8 cellular contexts compared by ENCODE assay signal in the genomic region with DNA sequence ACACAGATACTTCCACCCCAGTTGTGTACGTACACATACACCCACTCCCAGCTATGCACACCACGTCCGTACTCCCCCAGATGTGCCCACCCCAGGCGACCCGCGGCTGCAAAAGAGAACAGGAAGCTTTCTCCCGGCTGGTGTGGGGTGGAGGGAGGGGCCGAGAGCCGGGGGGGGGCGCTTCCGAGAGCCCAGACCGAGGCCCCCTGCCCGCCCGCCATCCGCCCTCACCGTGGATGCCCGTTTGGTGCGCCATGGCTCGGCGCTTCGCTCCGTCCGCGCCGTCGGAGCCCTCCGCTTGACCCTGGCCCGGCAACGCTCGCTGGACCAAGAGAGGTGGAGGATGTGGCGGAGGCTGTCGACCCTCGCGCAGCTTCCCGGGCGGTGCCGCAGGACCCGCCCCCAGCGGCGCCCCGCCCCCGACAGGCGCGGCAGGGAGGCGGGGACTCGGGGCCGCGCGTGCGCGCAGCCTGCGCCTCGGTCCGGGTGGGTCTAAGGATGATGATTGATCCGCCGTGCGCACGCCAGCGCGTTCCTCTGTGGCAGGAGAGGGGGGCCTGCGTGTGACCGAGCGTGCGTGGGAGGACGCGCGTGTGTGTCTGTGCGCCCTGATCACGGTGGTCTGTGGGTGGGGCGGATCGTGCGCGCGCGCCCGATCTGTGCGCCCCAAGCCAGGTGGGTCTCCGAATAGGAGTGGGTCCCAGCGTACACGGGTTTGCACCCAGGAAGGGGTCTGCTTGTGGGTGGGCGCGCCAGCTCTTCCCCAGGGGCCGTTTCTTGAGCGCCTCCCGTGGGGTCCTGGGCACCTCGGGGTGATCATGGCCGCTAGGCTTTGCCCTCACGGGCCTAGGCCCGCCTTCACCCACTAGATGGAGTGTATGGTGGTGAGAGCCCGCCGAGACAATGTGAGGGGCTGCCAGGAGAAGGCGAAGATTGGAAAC. TPM values are rescaled to one million over a fixed set of nuclear protein-coding genes. Genes with fewer than 3 reads are reported as not detected.
DNase-seq lines count a peak whose midpoint lies in the region; ATAC-seq and TF ChIP-seq lines count a peak whose summit lies in the region.

TSS of gene TWF2 (minus strand) at position 398 of the 941 bp plus-strand sequence. CDS start at position 256, 142 bp downstream.

- 0 to 2% (median 1%) methylated on average over 65 to 92 of the region's 92 CpGs for WGBS in heart left ventricle, 4 donors
- WGBS in upper lobe of left lung, 2 donors, result 0 to 1% methylated on average over 32 to 56 of the region's 92 CpGs

- H3K9me3 Mint-ChIP-seq in T-cell, result no peaks in the 10 kb centered on the region

- CTCF ChIA-PET in T-cell (lab: Charles Lee), result interaction anchor here in 1 of 2 donors (0.6 to 1.8 kb wide), 8 partner anchors 15 to 100 kb away, joined by 3 to 8 read pairs (median 4); partner anchors contain the start of gene WDR82

- H3K27me3 ChIP-seq in Karpas-422 (ENCODE audit: low read length) (no peaks in the 10 kb centered on the region), adipocyte (replicated peaks; ENCODE audit: control insufficient read depth, insufficient read depth, low read length) (no peaks in the 10 kb centered on the region), heart left ventricle (no peaks in the 10 kb centered on the region), upper lobe of left lung (no peaks in the 10 kb centered on the region)

- no peaks in the 10 kb centered on the region for H3K27me3 Mint-ChIP-seq in T-cell

- TF ChIP-seq EP300 in upper lobe of left lung (IDR thresholded peaks at IDR 0.05), result no peak

- no peaks in the 10 kb centered on the region for H4K20me1 ChIP-seq in Karpas-422 (ENCODE audit: insufficient read depth, low read depth, low read length)

- no peaks in the 10 kb centered on the region for H3K9me2 ChIP-seq in Karpas-422 (replicated peaks; ENCODE audit: insufficient read depth, low read length)

- DNase-seq in GM03348 (ENCODE audit: low spot score) (peak; percentile 99), Karpas-422 (peak; percentile 93), T-cell (peak; percentile 73 to 87 (median 83)), adipocyte (ENCODE audit: low read depth) (peak; percentile 93), heart left ventricle (peak; percentile 85 to 92 (median 88)), posterior vena cava (ENCODE audit: low spot score) (peak; percentile 95), upper lobe of left lung (peak; percentile 84 to 96)

- intact Hi-C loops in heart left ventricle (cut with DNase I), result loop anchor here (2.0 to 10.0 kb wide), 5 partner anchors 33 to 166 kb away; partner anchors contain the start of gene WDR82 (in 8 of the 10)
- intact Hi-C loops in posterior vena cava (cut with DNase I), result loop anchor here in 1 of 2 donors (5.0 kb wide), 1 partner anchor 48 kb away; the partner anchor contains the start of gene GLYCTK

- peak within 1 kb of the TSS; percentile 78 for H3K4me3 ChIP-seq in Karpas-422 (ENCODE audit: low read length)
- peak within 1 kb of the TSS; percentile 87 for H3K4me3 ChIP-seq in adipocyte (ENCODE audit: low read length)
- H3K4me3 ChIP-seq in heart left ventricle, result peak within 1 kb of the TSS; percentile 79 to 99 (median 96)
- peak within 1 kb of the TSS; percentile 82 to 99 (median 91) for H3K4me3 ChIP-seq in upper lobe of left lung

- peak within 1 kb of the TSS; percentile 91 to 98 (median 97) for H3K4me3 Mint-ChIP-seq in T-cell

- peaks cover 38% of the 10 kb centered on the region for H3K4me1 ChIP-seq in Karpas-422 (ENCODE audit: low read length)
- peaks cover 50% of the 10 kb centered on the region for H3K4me1 ChIP-seq in adipocyte (ENCODE audit: control insufficient read depth, insufficient read depth, low read length)
- peaks cover 10 to 75% (median 45%) of the 10 kb centered on the region in 12 donors for H3K4me1 ChIP-seq in heart left ventricle
- H3K4me1 ChIP-seq in upper lobe of left lung, result peaks cover 31 to 52% (median 42%) of the 10 kb centered on the region in 4 donors

- H3K27ac ChIP-seq in Karpas-422 (ENCODE audit: low read length) (peak within 1 kb of the TSS; percentile 68), heart left ventricle (peak within 1 kb of the TSS; percentile 66 to 97 (median 91)), upper lobe of left lung (peak within 1 kb of the TSS; percentile 79 to 95 (median 92))

- peaks cover 32% of the 10 kb centered on the region for H3K79me2 ChIP-seq in Karpas-422 (ENCODE audit: low read length)

- POLR2A ChIA-PET in T-cell (lab: Charles Lee), result interaction anchor here (0.6 to 1.0 kb wide), 5 partner anchors 15 to 38 kb away, joined by 3 to 5 read pairs (median 4); no protein-coding TSS in a partner anchor

- no peaks in the 10 kb centered on the region for H3K36me3 ChIP-seq in Karpas-422 (ENCODE audit: insufficient read depth, low read length)
- H3K36me3 ChIP-seq in adipocyte (ENCODE audit: control insufficient read depth, insufficient read depth, low read length, severe bottlenecking), result peaks cover 11% of the 10 kb centered on the region
- H3K36me3 ChIP-seq in heart left ventricle, result peaks cover 0 to 14% (median 0%) of the 10 kb centered on the region in 9 donors
- H3K36me3 ChIP-seq in upper lobe of left lung, result peaks cover 0 to 12% (median 10%) of the 10 kb centered on the region in 4 donors

- H3K36me3 Mint-ChIP-seq in T-cell, result peaks cover 8% of the 10 kb centered on the region

- H3K27ac Mint-ChIP-seq in T-cell, result peak within 1 kb of the TSS; percentile 95

- TF ChIP-seq POLR2A in heart left ventricle (IDR thresholded peaks at IDR 0.05), result peak in 1 of 2 donors; percentile 88
- peak in 2 of 4 donors; percentile 46 to 88 for TF ChIP-seq POLR2A in upper lobe of left lung (IDR thresholded peaks at IDR 0.05)

- H3K4me2 ChIP-seq in Karpas-422 (ENCODE audit: low read depth, low read length, poor library complexity, severe bottlenecking), result peak within 1 kb of the TSS; percentile 70

- H3K9me3 ChIP-seq in Karpas-422 (ENCODE audit: low read length) (no peaks in the 10 kb centered on the region), adipocyte (ENCODE audit: control insufficient read depth, low read length) (no peaks in the 10 kb centered on the region), heart left ventricle (no peaks in the 10 kb centered on the region), upper lobe of left lung (no peaks in the 10 kb centered on the region)

- H2AFZ ChIP-seq in Karpas-422 (ENCODE audit: low read length), result peak within 1 kb of the TSS; percentile 73

- H3K4me1 Mint-ChIP-seq in T-cell, result peaks cover 78 to 85% (median 80%) of the 10 kb centered on the region in 3 donors

- ATAC-seq in GM21723 (IDR thresholded peaks at IDR 0.05; ENCODE audit: unreplicated experiment), result peak; percentile 63
- peak; percentile 83 to 93 (median 88) for ATAC-seq in T-cell (replicated peaks in 1 of 4)
- ATAC-seq in heart left ventricle, result peak; percentile 33 to 86 (median 77)
- ATAC-seq in upper lobe of left lung (ENCODE audit: low FRiP score in 2 of 2), result peak; percentile 87 to 94

- H3K9ac ChIP-seq in Karpas-422 (ENCODE audit: low read length), result peak within 1 kb of the TSS; percentile 99
- peak within 1 kb of the TSS; percentile 99 for H3K9ac ChIP-seq in adipocyte (ENCODE audit: low read length)

- TF ChIP-seq CTCF in heart left ventricle (IDR thresholded peaks at IDR 0.05) (peak; percentile 24 to 66 (median 41)), upper lobe of left lung (IDR thresholded peaks at IDR 0.05) (peak in 5 of 6 experiments; percentile 18 to 62 (median 61))

RNA-seq across cellular contexts. Expression of gene TWF2, which starts in this region (rescaled TPM):
- total RNA-seq in Karpas-422 (2014; rRNA removed; shearing (Covaris generic); ENCODE audit: low replicate concordance), result 42.0 and 76.3 TPM in 2 replicates
- 10 to 100 TPM; 49.8 to 99.9 (median 88.3) TPM for total RNA-seq in T-cell
- total RNA-seq in heart left ventricle, result 100 to 1,000 TPM in 7 of 9 donors, 10 to 100 TPM in 2; 62.9 to 133 (median 117) TPM
- 100 to 1,000 TPM in 1 of 2 donors, 10 to 100 TPM in 1; 45.8 to 109 TPM for polyA plus RNA-seq in heart left ventricle
- 10 to 100 TPM; 40.0 to 51.0 TPM for total RNA-seq in posterior vena cava
- 10 to 100 TPM; 31.9 to 83.5 (median 66.6) TPM for total RNA-seq in upper lobe of left lung

Comparison
In these comparisons a context has a peak if more than half of its experiments do, and no peak if none do; other contexts are left out.
1. Peak in every context shown above with its lines: DNase-seq, ATAC-seq, H3K4me3 ChIP-seq and H3K27ac ChIP-seq.